ENCODE assay signal across 8 cellular contexts in the genomic region with DNA sequence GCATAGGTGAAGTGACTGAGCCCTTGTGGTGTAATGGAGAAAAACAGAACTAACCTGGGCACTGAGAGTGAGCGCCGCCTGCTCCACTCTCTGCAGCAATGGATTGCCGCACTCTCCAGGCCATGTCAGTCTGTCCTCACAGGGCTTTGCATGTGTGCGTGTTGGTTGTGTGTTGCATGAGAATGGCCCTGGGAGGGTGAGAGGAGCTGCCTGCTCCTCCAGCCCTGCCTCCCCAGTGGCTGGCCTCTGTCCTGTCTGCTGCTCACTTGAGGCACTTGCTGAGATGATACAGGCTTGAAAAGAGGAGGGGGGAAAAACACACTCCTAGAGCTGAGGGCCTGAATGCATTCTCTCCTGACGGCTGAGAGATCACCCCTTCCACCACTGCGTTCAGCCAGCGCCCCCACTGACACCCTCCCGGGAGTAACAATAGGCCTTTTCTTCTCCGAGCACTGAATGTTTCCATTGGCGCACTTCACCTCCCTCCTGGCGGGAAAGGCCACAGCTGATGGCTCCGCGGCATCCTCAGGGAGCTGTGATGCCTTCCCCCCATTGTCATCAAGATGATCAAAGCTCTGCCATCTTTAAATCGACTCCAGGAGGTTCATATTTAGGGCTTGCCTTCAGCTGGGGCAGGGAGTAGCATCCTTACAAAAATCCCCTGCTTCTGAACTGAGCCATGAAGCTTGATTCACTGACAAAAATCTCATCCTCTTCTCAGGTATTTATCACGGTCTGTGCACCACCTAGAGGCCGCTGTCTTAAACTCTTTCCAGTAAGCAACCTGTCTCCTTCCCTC. TPM values are rescaled to one million over a fixed set of nuclear protein-coding genes. Genes with fewer than 3 reads are reported as not detected.
DNase-seq lines count a peak whose midpoint lies in the region; ATAC-seq and TF ChIP-seq lines count a peak whose summit lies in the region.

No MANE protein-coding gene starts in this region.

- H3K4me3 ChIP-seq in parathyroid adenoma (ENCODE audit: low read depth, low read length) = no peak overlapping the region

- intact Hi-C loops in head of caudate nucleus (cut with DNase I) = loop anchor here (5.0 to 10.0 kb wide), 3 partner anchors 60 to 713 kb away; a partner anchor contains a TSS

- DNase-seq in activated T-cell treated with anti-CD3 and anti-CD28 coated beads for 24 hours (ENCODE audit: low read depth) = peak; percentile 12
- no peak for DNase-seq in activated T-cell treated with anti-CD3 and anti-CD28 coated beads for 4 hours
- DNase-seq in NCI-H345 (lab: John Stamatoyannopoulos, UW) = peak; percentile 83
- DNase-seq in activated T-cell treated with anti-CD3 and anti-CD28 coated beads, Interleukin-2, amount 50 U/mL, for 72 hours = peak; percentile 40 to 45
- DNase-seq in head of caudate nucleus = peak; percentile 61 to 88 (median 78)
- no peak for DNase-seq in activated CD4-positive, CD25-positive, alpha-beta regulatory T cell (lab: John Stamatoyannopoulos, UW)

- no peak overlapping the region for H3K4me3 Mint-ChIP-seq in activated T-cell treated with anti-CD3 and anti-CD28 coated beads, Interleukin-2, amount 50 U/mL, for 72 hours

- no peak overlapping the region for H3K4me2 ChIP-seq in parathyroid adenoma (ENCODE audit: low read length)

- H3K27me3 Mint-ChIP-seq in activated T-cell treated with anti-CD3 and anti-CD28 coated beads, Interleukin-2, amount 50 U/mL, for 72 hours (ENCODE audit: low read depth) = peaks cover 34% of the 10 kb centered on the region

- peak overlapping the region; percentile 38 for H2AFZ ChIP-seq in parathyroid adenoma

- no peaks in the 10 kb centered on the region for H3K4me1 Mint-ChIP-seq in activated T-cell treated with anti-CD3 and anti-CD28 coated beads, Interleukin-2, amount 50 U/mL, for 72 hours (ENCODE audit: low read depth)

- H3K27me3 ChIP-seq in parathyroid adenoma (ENCODE audit: control insufficient read depth, insufficient read depth, low read length) = peaks cover 4% of the 10 kb centered on the region

- ATAC-seq in HG02938 (IDR thresholded peaks at IDR 0.05; ENCODE audit: unreplicated experiment) = peak; percentile 81
- ATAC-seq in activated T-cell treated with anti-CD3 and anti-CD28 coated beads, Interleukin-2, amount 50 U/mL, for 72 hours (replicated peaks in 1 of 2) = peak; percentile 65 to 69

- no peaks in the 10 kb centered on the region for H3K9me3 Mint-ChIP-seq in activated T-cell treated with anti-CD3 and anti-CD28 coated beads, Interleukin-2, amount 50 U/mL, for 72 hours

- no peaks in the 10 kb centered on the region for H3K36me3 ChIP-seq in parathyroid adenoma (ENCODE audit: control insufficient read depth, insufficient read depth, low read length)

- H3K79me2 ChIP-seq in parathyroid adenoma = no peaks in the 10 kb centered on the region

- H3K36me3 Mint-ChIP-seq in activated T-cell treated with anti-CD3 and anti-CD28 coated beads, Interleukin-2, amount 50 U/mL, for 72 hours (ENCODE audit: insufficient read depth in 2 of 2) = no peaks in the 10 kb centered on the region

- TF ChIP-seq CTCF in parathyroid adenoma (IDR thresholded peaks at IDR 0.05) = peak; percentile 40

- H3K27ac Mint-ChIP-seq in activated T-cell treated with anti-CD3 and anti-CD28 coated beads, Interleukin-2, amount 50 U/mL, for 72 hours = no peak overlapping the region

- no peak overlapping the region for H3K9ac ChIP-seq in parathyroid adenoma

- no peaks in the 10 kb centered on the region for H3K9me3 ChIP-seq in parathyroid adenoma (ENCODE audit: control insufficient read depth, low read length)

- H3K27ac ChIP-seq in parathyroid adenoma = peak overlapping the region; percentile 30

- H3K4me1 ChIP-seq in parathyroid adenoma = no peaks in the 10 kb centered on the region

RNA-seq across cellular contexts. Expression of a gene that starts 49.9 kb away (rescaled TPM):
- not detected for total RNA-seq in activated T-cell treated with anti-CD3 and anti-CD28 coated beads, Interleukin-2, amount 50 U/mL, for 72 hours

Comparison
In these comparisons a context has a peak if more than half of its experiments do, and no peak if none do; other contexts are left out.
1. DNase-seq: peak in activated T-cell treated with anti-CD3 and anti-CD28 coated beads for 24 hours (single experiment), NCI-H345 (single experiment), activated T-cell treated with anti-CD3 and anti-CD28 coated beads, Interleukin-2, amount 50 U/mL, for 72 hours (2 of 2) and head of caudate nucleus (42 of 42); none in activated T-cell treated with anti-CD3 and anti-CD28 coated beads for 4 hours (single experiment) and activated CD4-positive, CD25-positive, alpha-beta regulatory T cell (0 of 4).